ENCODE assay signal across 1 cellular context in the genomic region with DNA sequence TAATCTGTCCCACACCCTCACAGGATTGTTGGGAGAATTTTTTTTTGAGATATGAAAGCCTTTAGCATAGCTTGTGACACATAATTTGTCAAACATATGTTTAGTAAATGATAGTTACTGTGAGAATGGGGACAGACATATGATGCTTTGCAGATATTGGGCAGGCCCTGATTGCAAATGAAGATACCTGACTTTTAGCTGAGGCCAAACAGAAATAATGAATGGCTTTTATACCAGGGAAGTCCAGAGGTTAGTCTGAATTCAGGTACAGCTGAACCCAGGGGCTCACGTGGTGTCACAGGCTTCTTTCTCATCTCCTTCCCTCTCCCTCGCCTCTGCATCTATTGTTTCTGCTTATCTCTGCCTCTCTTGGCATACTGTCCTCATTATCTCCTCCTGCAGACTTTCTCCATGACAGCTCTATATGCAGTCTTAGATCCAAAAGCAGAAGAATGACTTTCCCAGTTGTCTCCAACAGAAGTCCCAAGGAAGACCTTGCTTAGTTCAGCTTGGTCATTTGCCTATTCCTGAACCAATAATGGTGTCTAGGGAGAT.
TF ChIP-seq lines count a peak whose summit lies in the region.

No MANE protein-coding gene starts in this region.

TF ChIP-seq in K562, 482 proteins besides CTCF, POLR2A, EP300 and RAD21:
- TF ChIP-seq SOX6 (IDR thresholded peaks at IDR 0.05): peak; percentile 90
- TF ChIP-seq MAFG (tag; conservative IDR thresholded peaks at IDR 0.05): no peak
- TF ChIP-seq RBM17 (IDR thresholded peaks at IDR 0.05; ENCODE audit: borderline replicate concordance, low read depth, low read length): no peak
- no peak for TF ChIP-seq SAFB (IDR thresholded peaks at IDR 0.05; ENCODE audit: borderline replicate concordance, low read depth, low read length)
- TF ChIP-seq, protein P1, sequence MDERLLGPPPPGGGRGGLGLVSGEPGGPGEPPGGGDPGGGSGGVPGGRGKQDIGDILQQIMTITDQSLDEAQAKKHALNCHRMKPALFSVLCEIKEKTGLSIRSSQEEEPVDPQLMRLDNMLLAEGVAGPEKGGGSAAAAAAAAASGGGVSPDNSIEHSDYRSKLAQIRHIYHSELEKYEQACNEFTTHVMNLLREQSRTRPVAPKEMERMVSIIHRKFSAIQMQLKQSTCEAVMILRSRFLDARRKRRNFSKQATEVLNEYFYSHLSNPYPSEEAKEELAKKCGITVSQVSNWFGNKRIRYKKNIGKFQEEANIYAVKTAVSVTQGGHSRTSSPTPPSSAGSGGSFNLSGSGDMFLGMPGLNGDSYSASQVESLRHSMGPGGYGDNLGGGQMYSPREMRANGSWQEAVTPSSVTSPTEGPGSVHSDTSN (CRISPR knock-in tag; IDR thresholded peaks at IDR 0.05; ENCODE audit: low read depth): no peak
- TF ChIP-seq, protein P1 (tag; conservative IDR thresholded peaks at IDR 0.05; ENCODE audit: low read depth): 0 out of 2 replicates have a peak, but pooled peaks have one; percentile 15
- peak; percentile 46 for TF ChIP-seq MEIS2 (IDR thresholded peaks at IDR 0.05; ENCODE audit: partially characterized antibody)
- peak; percentile 63 for TF ChIP-seq ARID1B (IDR thresholded peaks at IDR 0.05)
- no peak for TF ChIP-seq GATA2 (CRISPR knock-in tag; IDR thresholded peaks at IDR 0.05)
- TF ChIP-seq MTA2 (IDR thresholded peaks at IDR 0.05; ENCODE audit: low read depth): 0 out of 2 replicates have a peak, but pooled peaks have one; percentile 24
- no peak for TF ChIP-seq BRD9 (IDR thresholded peaks at IDR 0.05; ENCODE audit: low read depth, partially characterized antibody)
- peak; percentile 65 for TF ChIP-seq TCF3 (CRISPR knock-in tag; IDR thresholded peaks at IDR 0.05)
- TF ChIP-seq ZNF408 (CRISPR knock-in tag; IDR thresholded peaks at IDR 0.05; ENCODE audit: low read depth): no peak
- TF ChIP-seq CBFA2T3 (IDR thresholded peaks at IDR 0.05): peak; percentile 76
- TF ChIP-seq, protein P2, sequence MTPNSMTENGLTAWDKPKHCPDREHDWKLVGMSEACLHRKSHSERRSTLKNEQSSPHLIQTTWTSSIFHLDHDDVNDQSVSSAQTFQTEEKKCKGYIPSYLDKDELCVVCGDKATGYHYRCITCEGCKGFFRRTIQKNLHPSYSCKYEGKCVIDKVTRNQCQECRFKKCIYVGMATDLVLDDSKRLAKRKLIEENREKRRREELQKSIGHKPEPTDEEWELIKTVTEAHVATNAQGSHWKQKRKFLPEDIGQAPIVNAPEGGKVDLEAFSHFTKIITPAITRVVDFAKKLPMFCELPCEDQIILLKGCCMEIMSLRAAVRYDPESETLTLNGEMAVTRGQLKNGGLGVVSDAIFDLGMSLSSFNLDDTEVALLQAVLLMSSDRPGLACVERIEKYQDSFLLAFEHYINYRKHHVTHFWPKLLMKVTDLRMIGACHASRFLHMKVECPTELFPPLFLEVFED (CRISPR knock-in tag; conservative IDR thresholded peaks at IDR 0.05): no peak
- TF ChIP-seq TFAM (CRISPR knock-in tag; conservative IDR thresholded peaks at IDR 0.05): no peak
- no peak for TF ChIP-seq NBN (IDR thresholded peaks at IDR 0.05; ENCODE audit: low read depth)
- TF ChIP-seq FOXM1 (IDR thresholded peaks at IDR 0.05; ENCODE audit: low read depth): no peak
- no peak for TF ChIP-seq FOXM1 (CRISPR knock-in tag; IDR thresholded peaks at IDR 0.05; ENCODE audit: low read depth)
- peak; percentile 56 for TF ChIP-seq TAL1 (IDR thresholded peaks at IDR 0.05)
- TF ChIP-seq, protein P3, sequence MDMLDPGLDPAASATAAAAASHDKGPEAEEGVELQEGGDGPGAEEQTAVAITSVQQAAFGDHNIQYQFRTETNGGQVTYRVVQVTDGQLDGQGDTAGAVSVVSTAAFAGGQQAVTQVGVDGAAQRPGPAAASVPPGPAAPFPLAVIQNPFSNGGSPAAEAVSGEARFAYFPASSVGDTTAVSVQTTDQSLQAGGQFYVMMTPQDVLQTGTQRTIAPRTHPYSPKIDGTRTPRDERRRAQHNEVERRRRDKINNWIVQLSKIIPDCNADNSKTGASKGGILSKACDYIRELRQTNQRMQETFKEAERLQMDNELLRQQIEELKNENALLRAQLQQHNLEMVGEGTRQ (CRISPR knock-in tag; IDR thresholded peaks at IDR 0.05): 0 out of 2 replicates have a peak, but pooled peaks have one; percentile 16
- TF ChIP-seq ASH1L (IDR thresholded peaks at IDR 0.05; ENCODE audit: borderline replicate concordance, low read depth, partially characterized antibody): no peak
- TF ChIP-seq, protein P4, sequence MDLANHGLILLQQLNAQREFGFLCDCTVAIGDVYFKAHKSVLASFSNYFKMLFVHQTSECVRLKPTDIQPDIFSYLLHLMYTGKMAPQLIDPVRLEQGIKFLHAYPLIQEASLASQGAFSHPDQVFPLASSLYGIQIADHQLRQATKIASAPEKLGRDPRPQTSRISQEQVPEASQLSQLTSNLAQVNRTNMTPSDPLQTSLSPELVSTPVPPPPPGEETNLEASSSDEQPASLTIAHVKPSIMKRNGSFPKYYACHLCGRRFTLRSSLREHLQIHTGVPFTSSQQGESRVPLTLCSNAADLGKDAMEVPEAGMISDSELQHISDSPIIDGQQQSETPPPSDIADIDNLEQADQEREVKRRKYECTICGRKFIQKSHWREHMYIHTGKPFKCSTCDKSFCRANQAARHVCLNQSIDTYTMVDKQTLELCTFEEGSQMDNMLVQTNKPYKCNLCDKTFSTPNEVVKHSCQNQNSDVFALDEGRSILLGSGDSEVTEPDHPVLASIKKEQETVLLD (IDR thresholded peaks at IDR 0.05): no peak
- TF ChIP-seq MIER1 (IDR thresholded peaks at IDR 0.05; ENCODE audit: low read depth): no peak
- peak; percentile 53; the same call in 1 of the 2 replicates for TF ChIP-seq CBFA2T2 (conservative IDR thresholded peaks at IDR 0.05)
- no peak for TF ChIP-seq MCM7 (IDR thresholded peaks at IDR 0.05)
- no peak for TF ChIP-seq POLR2B (IDR thresholded peaks at IDR 0.05; ENCODE audit: low read depth, partially characterized antibody)
